In the genomic region with DNA sequence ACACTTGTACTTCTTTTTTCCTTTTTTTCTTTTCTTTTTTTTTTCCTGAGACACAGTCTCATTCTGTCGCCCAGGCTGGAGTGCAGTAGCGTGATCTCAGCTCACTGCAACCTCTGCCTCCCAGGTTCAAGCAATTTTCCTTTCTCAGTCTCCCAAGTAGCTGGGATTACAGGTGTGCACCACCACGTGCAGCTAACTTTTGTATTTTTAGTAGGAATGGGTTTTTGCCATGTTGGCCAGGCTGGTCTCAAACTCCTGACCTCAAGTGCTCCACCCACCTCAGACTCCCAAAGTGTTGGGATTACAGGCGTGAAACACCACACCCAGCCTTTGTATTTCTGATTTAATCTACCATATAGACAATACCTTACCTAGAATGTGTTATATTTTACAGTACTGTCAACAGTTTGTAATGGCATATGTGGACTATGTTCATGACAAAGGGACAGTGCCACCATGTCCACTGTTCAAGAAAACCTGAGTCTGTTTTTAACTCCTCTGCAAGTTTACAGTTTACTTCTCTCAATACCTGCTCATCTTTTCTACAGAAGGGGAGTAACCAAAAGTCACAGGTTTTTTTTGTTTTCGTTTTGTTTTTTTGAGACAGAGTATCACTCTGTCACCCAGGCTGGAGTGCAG, we compare ENCODE assay signal across 14 cellular contexts.
DNase-seq lines count a peak whose midpoint lies in the region; ATAC-seq and TF ChIP-seq lines count a peak whose summit lies in the region.
"Had no signal": no experiment of that assay in that cellular context is flagged by ENCODE, and none has a peak within 500 bp of the region (broad histone marks: within the 10 kb centered on the region; RNA-seq: fewer than 3 reads in every experiment).

No MANE protein-coding gene starts in this region.

- H3K36me3 ChIP-seq in osteoblast (ENCODE audit: insufficient read depth, low read length) = peaks cover 56% of the 10 kb centered on the region

- H3K4me3 Mint-ChIP-seq in activated CD4-positive, alpha-beta T cell treated with anti-CD3 and anti-CD28 coated beads for 36 hours = no peak overlapping the region
- peak overlapping the region; percentile 84 for H3K4me3 Mint-ChIP-seq in activated CD4-positive, alpha-beta memory T cell treated with anti-CD3 and anti-CD28 coated beads for 36 hours
- H3K4me3 Mint-ChIP-seq: nephron progenitor cell had no signal

- H2AFZ ChIP-seq in osteoblast (ENCODE audit: low read length) = no peak overlapping the region

- peaks cover 12% of the 10 kb centered on the region for H4K20me1 ChIP-seq in osteoblast (ENCODE audit: insufficient read depth, low read length)

- H3K4me3 ChIP-seq in osteoblast (ENCODE audit: insufficient read depth, low read length) = peak overlapping the region; percentile 12

- no peak for TF ChIP-seq CTCF in osteoblast (IDR thresholded peaks at IDR 0.05; ENCODE audit: extremely low read depth, low read depth, low read length)

- CTCF ChIA-PET in activated CD4-positive, alpha-beta T cell treated with anti-CD3 and anti-CD28 coated beads for 36 hours (lab: Charles Lee) = interaction anchor here (0.9 to 9.2 kb wide), 11 partner anchors 9 to 368 kb away, joined by 3 to 56 read pairs (median 4); no protein-coding TSS in a partner anchor
- CTCF ChIA-PET in activated CD4-positive, alpha-beta memory T cell treated with anti-CD3 and anti-CD28 coated beads for 36 hours (lab: Charles Lee) = interaction anchor here (1.6 to 5.6 kb wide), 3 partner anchors 13 to 82 kb away, joined by 3 to 34 read pairs (median 26); no protein-coding TSS in a partner anchor

- no peaks in the 10 kb centered on the region for H3K27me3 ChIP-seq in osteoblast (ENCODE audit: insufficient read depth, low read length)

- peak overlapping the region; percentile 91 for H3K27ac ChIP-seq in osteoblast (ENCODE audit: low read depth, low read length)

- no peaks in the 10 kb centered on the region for H3K9me3 ChIP-seq in osteoblast (ENCODE audit: low read depth, low read length)

- peak overlapping the region; percentile 100 for H3K27ac Mint-ChIP-seq in activated CD4-positive, alpha-beta T cell treated with anti-CD3 and anti-CD28 coated beads for 36 hours
- H3K27ac Mint-ChIP-seq in activated CD4-positive, alpha-beta memory T cell treated with anti-CD3 and anti-CD28 coated beads for 36 hours = no peak overlapping the region
- H3K27ac Mint-ChIP-seq: nephron progenitor cell had no signal

- H3K4me1 Mint-ChIP-seq in activated CD4-positive, alpha-beta T cell treated with anti-CD3 and anti-CD28 coated beads for 36 hours = peaks cover 57% of the 10 kb centered on the region
- peaks cover 48% of the 10 kb centered on the region for H3K4me1 Mint-ChIP-seq in activated CD4-positive, alpha-beta memory T cell treated with anti-CD3 and anti-CD28 coated beads for 36 hours (ENCODE audit: low read depth)

- intact Hi-C loops in activated CD4-positive, alpha-beta T cell treated with anti-CD3 and anti-CD28 coated beads for 36 hours (cut with DNase I, micrococcal nuclease) = loop anchor here in 1 of 2 experiments (2.0 kb wide), 1 partner anchor 13 kb away; no protein-coding TSS in a partner anchor
- intact Hi-C loops in activated CD4-positive, alpha-beta memory T cell treated with anti-CD3 and anti-CD28 coated beads for 36 hours (cut with micrococcal nuclease) = no loop called here

- POLR2A ChIA-PET in activated CD4-positive, alpha-beta T cell treated with anti-CD3 and anti-CD28 coated beads for 36 hours (lab: Charles Lee) = interaction anchor here (0.6 to 8.5 kb wide), 17 partner anchors 10 to 274 kb away, joined by 3 to 139 read pairs (median 6); no protein-coding TSS in a partner anchor
- POLR2A ChIA-PET in activated CD4-positive, alpha-beta memory T cell treated with anti-CD3 and anti-CD28 coated beads for 36 hours (lab: Charles Lee) = interaction anchor here (0.6 to 17.8 kb wide), 17 partner anchors 9 to 1215 kb away, joined by 5 to 314 read pairs (median 47); no protein-coding TSS in a partner anchor

- no peaks in the 10 kb centered on the region for H3K9me3 Mint-ChIP-seq in activated CD4-positive, alpha-beta T cell treated with anti-CD3 and anti-CD28 coated beads for 36 hours (ENCODE audit: low read depth)
- H3K9me3 Mint-ChIP-seq in activated CD4-positive, alpha-beta memory T cell treated with anti-CD3 and anti-CD28 coated beads for 36 hours = no peaks in the 10 kb centered on the region
- H3K9me3 Mint-ChIP-seq: nephron progenitor cell had no signal

- peak overlapping the region; percentile 89 for H3K4me2 ChIP-seq in osteoblast (ENCODE audit: insufficient read depth, low read length)

- peaks cover 91% of the 10 kb centered on the region for H3K79me2 ChIP-seq in osteoblast (ENCODE audit: insufficient read depth, low read length)

- DNase-seq in activated CD4-positive, alpha-beta T cell treated with anti-CD3 and anti-CD28 coated beads for 36 hours = no peak
- no peak for DNase-seq in activated CD4-positive, alpha-beta T cell treated with anti-CD3 and anti-CD28 coated beads for 1 hour
- no peak for DNase-seq in activated CD4-positive, alpha-beta memory T cell treated with anti-CD3 and anti-CD28 coated beads for 36 hours
- DNase-seq in osteoblast (ENCODE audit: insufficient read length, low spot score, missing footprints) (no peak), NCI-H146 (lab: John Stamatoyannopoulos, UW) (no peak), glomerular visceral epithelial cell (ENCODE audit: extremely low spot score) (no peak), 8988T (no peak)
- DNase-seq: activated T-cell treated with anti-CD3 and anti-CD28 coated beads, Interleukin-2, amount 50 U/mL, for 1 hour; head of caudate nucleus; NCI-H1048; NCI-H345; nephron progenitor cell; trophoblast cell had no signal

- no peak for ATAC-seq in activated CD4-positive, alpha-beta T cell treated with anti-CD3 and anti-CD28 coated beads for 36 hours
- ATAC-seq in GM18505 (IDR thresholded peaks at IDR 0.05; ENCODE audit: unreplicated experiment) = no peak

- peak; percentile 8 for TF ChIP-seq POLR2A in GM18505 (IDR thresholded peaks at IDR 0.05; ENCODE audit: borderline replicate concordance, extremely low read depth, insufficient read depth, insufficient read length)

- no peaks in the 10 kb centered on the region for H3K27me3 Mint-ChIP-seq in activated CD4-positive, alpha-beta T cell treated with anti-CD3 and anti-CD28 coated beads for 36 hours
- H3K27me3 Mint-ChIP-seq in activated CD4-positive, alpha-beta memory T cell treated with anti-CD3 and anti-CD28 coated beads for 36 hours = peaks cover 6% of the 10 kb centered on the region

- H3K36me3 Mint-ChIP-seq in activated CD4-positive, alpha-beta T cell treated with anti-CD3 and anti-CD28 coated beads for 36 hours (ENCODE audit: low read depth) = peaks cover 87% of the 10 kb centered on the region
- peaks cover 86% of the 10 kb centered on the region for H3K36me3 Mint-ChIP-seq in activated CD4-positive, alpha-beta memory T cell treated with anti-CD3 and anti-CD28 coated beads for 36 hours

- H3K4me1 ChIP-seq in osteoblast (ENCODE audit: insufficient read depth, low read length) = peaks cover 65% of the 10 kb centered on the region
